8 cellular contexts compared by ENCODE assay signal in genomic region chr3:180679178-180680096, GRCh38. TPM values are rescaled to one million over a fixed set of nuclear protein-coding genes. Genes with fewer than 3 reads are reported as not detected.
DNase-seq lines count a peak whose midpoint lies in the region; ATAC-seq, FAIRE-seq and TF ChIP-seq lines count a peak whose summit lies in the region.

Gene CCDC39, minus strand, starts transcription at chr3:180679489. Its CDS starts 109 bp downstream, at chr3:180679380.

- H3K23me2 ChIP-seq in H1 (ENCODE audit: low read depth, low read length), result peaks cover 7% of the 10 kb centered on the region

- peak within 1 kb of the TSS; percentile 68 to 95 (median 87) for H3K4me3 ChIP-seq in H1 (ENCODE audit: extremely low read depth in 1 of 4, insufficient read depth in 2 of 4, low read depth in 3 of 4, low read length in 4 of 4)
- peak within 1 kb of the TSS; percentile 60 for H3K4me3 ChIP-seq in mesodermal cell (ENCODE audit: extremely low read depth, insufficient read depth, low read length, poor library complexity, severe bottlenecking)

- POLR2A ChIA-PET in activated CD8-positive, alpha-beta T cell treated with anti-CD3 and anti-CD28 coated beads for 36 hours (lab: Charles Lee), result interaction anchor here (1.1 to 2.1 kb wide), 2 partner anchors 77 to 229 kb away, joined by 3 to 11 read pairs; partner anchors contain the start of gene TTC14
- POLR2A ChIA-PET in H1 (lab: Charles Lee; ENCODE audit: partially characterized antibody), result interaction anchor here (1.8 to 1.9 kb wide), 2 partner anchors 29 to 77 kb away, joined by 4 to 6 read pairs; partner anchors contain the start of gene TTC14

- ATAC-seq in GM18868 (IDR thresholded peaks at IDR 0.05; ENCODE audit: unreplicated experiment) (peak; percentile 96), HG03108 (IDR thresholded peaks at IDR 0.05; ENCODE audit: unreplicated experiment) (peak; percentile 92)
- peak; percentile 91 for ATAC-seq in activated CD8-positive, alpha-beta T cell treated with anti-CD3 and anti-CD28 coated beads for 36 hours

- no peak within 1 kb of the TSS; the same call in 1 of the 2 replicates for H3K18ac ChIP-seq in H1 (ENCODE audit: extremely low read depth, low read length)

- H4K8ac ChIP-seq in H1 (ENCODE audit: extremely low read depth, insufficient read depth, low read length), result no peak within 1 kb of the TSS

- H2BK15ac ChIP-seq in H1 (ENCODE audit: low read length), result no peak within 1 kb of the TSS

- H3K36me3 Mint-ChIP-seq in activated CD8-positive, alpha-beta T cell treated with anti-CD3 and anti-CD28 coated beads for 36 hours (ENCODE audit: low read depth), result no peaks in the 10 kb centered on the region

- H3K36me3 ChIP-seq in H1 (ENCODE audit: control insufficient read depth in 2 of 4, insufficient read depth in 4 of 4, low read length in 3 of 4), result no peaks in the 10 kb centered on the region
- H3K36me3 ChIP-seq in mesodermal cell (ENCODE audit: control insufficient read depth, insufficient read depth, low read length), result no peaks in the 10 kb centered on the region

- no peak within 1 kb of the TSS for H2BK12ac ChIP-seq in H1 (ENCODE audit: low read depth, low read length)

- H2AFZ ChIP-seq in H1 (ENCODE audit: low read length), result peak within 1 kb of the TSS; percentile 93

- intact Hi-C loops in activated CD8-positive, alpha-beta T cell treated with anti-CD3 and anti-CD28 coated beads for 36 hours (cut with micrococcal nuclease), result no loop called here

- peak within 1 kb of the TSS in 3 of 4 experiments; percentile 34 to 51 (median 47); a peak in 5 of 7 replicates for H3K9ac ChIP-seq in H1 (replicated peaks in 1 of 4; ENCODE audit: extremely low read depth in 1 of 4, low read depth in 3 of 4, low read length in 3 of 4)

- H3K4me1 ChIP-seq in H1 (replicated peaks in 1 of 4; ENCODE audit: control insufficient read depth in 3 of 4, insufficient read depth in 4 of 4, low read length in 3 of 4) (no peaks in the 10 kb centered on the region; a peak in 1 of 7 replicates), mesodermal cell (ENCODE audit: control insufficient read depth, insufficient read depth, low read length, poor library complexity, severe bottlenecking) (no peaks in the 10 kb centered on the region)

- FAIRE-seq in H1 (lab: Jason Lieb, UNC), result peak; percentile 50

- no peak for TF ChIP-seq CTCF in activated CD8-positive, alpha-beta T cell treated with anti-CD3 and anti-CD28 coated beads for 36 hours (IDR thresholded peaks at IDR 0.05)
- peak in 2 of 3 experiments; percentile 3 to 6; a peak in 2 of 4 replicates for TF ChIP-seq CTCF in H1 (IDR thresholded peaks at IDR 0.05; ENCODE audit: control extremely low read depth in 1 of 3, insufficient read depth in 1 of 3, low read depth in 1 of 3, low read length in 3 of 3)

- H4K5ac ChIP-seq in H1 (ENCODE audit: insufficient read length, low read depth, low read length), result peak within 1 kb of the TSS; percentile 31

- no peaks in the 10 kb centered on the region for H3K79me2 ChIP-seq in H1 (ENCODE audit: control insufficient read depth in 1 of 2, insufficient read depth in 2 of 2, low read length in 2 of 2)

- no peak within 1 kb of the TSS for H3K4ac ChIP-seq in H1 (replicated peaks; ENCODE audit: insufficient read length, low read depth, low read length)

- H3K14ac ChIP-seq in H1 (ENCODE audit: insufficient read length), result no peak within 1 kb of the TSS

- in situ Hi-C loops in ACHN (cut with HindIII; ENCODE audit: low pct_ligation_motif_present, low pct_unique_long_range_greater_than_20kb, low sequenced_read_pairs), result no loop called here

- H3K4me2 ChIP-seq in H1 (ENCODE audit: insufficient read depth in 1 of 2, low read depth in 2 of 2, low read length in 2 of 2), result peak within 1 kb of the TSS; percentile 53 to 81

- H4K91ac ChIP-seq in H1 (replicated peaks; ENCODE audit: insufficient read length, low read length), result no peak within 1 kb of the TSS

- no peak within 1 kb of the TSS for H2AK5ac ChIP-seq in H1 (ENCODE audit: low read depth, low read length)

- peaks cover 51% of the 10 kb centered on the region for H3K27me3 Mint-ChIP-seq in activated CD8-positive, alpha-beta T cell treated with anti-CD3 and anti-CD28 coated beads for 36 hours

- no peaks in the 10 kb centered on the region for H3K27me3 ChIP-seq in H1 (replicated peaks in 1 of 4; ENCODE audit: control insufficient read depth in 3 of 4, extremely low read depth in 1 of 4, insufficient read depth in 3 of 4, low read length in 3 of 4)

- H3K9me3 ChIP-seq in H1 (ENCODE audit: insufficient read depth in 2 of 2, low read depth in 1 of 2, low read length in 1 of 2), result no peaks in the 10 kb centered on the region
- no peaks in the 10 kb centered on the region for H3K9me3 ChIP-seq in mesodermal cell (ENCODE audit: control insufficient read depth, low read length)

- peaks cover 15% of the 10 kb centered on the region for H3K4me1 Mint-ChIP-seq in activated CD8-positive, alpha-beta T cell treated with anti-CD3 and anti-CD28 coated beads for 36 hours (ENCODE audit: low read depth)

- H2BK120ac ChIP-seq in H1 (replicated peaks; ENCODE audit: low read depth, low read length), result no peak within 1 kb of the TSS

- no peak for TF ChIP-seq POLR2A in H1 (IDR thresholded peaks at IDR 0.05; ENCODE audit: control extremely low read depth in 1 of 2, low read depth in 2 of 2, low read length in 2 of 2)

- no peak within 1 kb of the TSS for H3K27ac Mint-ChIP-seq in activated CD8-positive, alpha-beta T cell treated with anti-CD3 and anti-CD28 coated beads for 36 hours

- no peak for TF ChIP-seq EP300 in H1 (IDR thresholded peaks at IDR 0.05; ENCODE audit: borderline replicate concordance in 1 of 2, low read depth in 2 of 2, low read length in 2 of 2)

- TF ChIP-seq RAD21 in H1 (IDR thresholded peaks at IDR 0.05 in 1 of 2, conservative IDR thresholded peaks at IDR 0.05 in 1 of 2; ENCODE audit: low read depth in 2 of 2, low read length in 2 of 2), result no peak

- CTCF ChIA-PET in activated CD8-positive, alpha-beta T cell treated with anti-CD3 and anti-CD28 coated beads for 36 hours (lab: Charles Lee), result interaction anchor here (0.7 to 1.4 kb wide), 5 partner anchors 22 to 750 kb away, joined by 3 to 4 read pairs (median 3); partner anchors contain the start of gene TTC14
- CTCF ChIA-PET in H1 (lab: Charles Lee; ENCODE audit: partially characterized antibody), result interaction anchor here (0.5 to 2.3 kb wide), 16 partner anchors 8 to 1870 kb away, joined by 3 to 13 read pairs (median 4); no protein-coding TSS in a partner anchor

- 1% methylated on average over 56 of the region's 56 CpGs; no CpG with 5 or more reads in 1 of the 2 experiments for WGBS in H1 (ENCODE audit: extremely low coverage in 1 of 2, insufficient coverage in 1 of 2, insufficient read length in 1 of 2, insufficient replicate concordance in 2 of 2, low coverage in 1 of 2, low lambda C conversion rate in 2 of 2, missing lambda C conversion rate in 1 of 2), 2 experiments
- WGBS in mesodermal cell (ENCODE audit: insufficient coverage in 2 of 2), 2 experiments, result 0% methylated on average over 38 to 49 of the region's 56 CpGs

- H2BK5ac ChIP-seq in H1 (ENCODE audit: low read depth, low read length), result no peak within 1 kb of the TSS

- no peak within 1 kb of the TSS for H3K23ac ChIP-seq in H1 (ENCODE audit: insufficient read length)

- no peaks in the 10 kb centered on the region for H3K79me1 ChIP-seq in H1 (ENCODE audit: low read depth, low read length)

- H4K20me1 ChIP-seq in H1 (replicated peaks in 1 of 2; ENCODE audit: control insufficient read depth in 1 of 2, insufficient read depth in 2 of 2, low read length in 2 of 2), result no peaks in the 10 kb centered on the region

- DNase-seq in ACHN (peak; percentile 61), NCI-H226 (peak; percentile 58), H1 (ENCODE audit: low read depth in 1 of 2, low spot score in 2 of 2) (peak; percentile 81 to 96)
- peak; percentile 75 for DNase-seq in activated CD8-positive, alpha-beta T cell treated with anti-CD3 and anti-CD28 coated beads for 36 hours
- DNase-seq in stimulated activated CD8-positive, alpha-beta memory T cell treated with anti-CD3 and anti-CD28 coated beads, Interleukin-15, amount 100 ng/mL, for 1 hour (ENCODE audit: low read depth), result peak; percentile 27

- no peaks in the 10 kb centered on the region for H3K9me3 Mint-ChIP-seq in activated CD8-positive, alpha-beta T cell treated with anti-CD3 and anti-CD28 coated beads for 36 hours

- H3K27ac ChIP-seq in H1 (ENCODE audit: low read depth, low read length) (no peak within 1 kb of the TSS), mesodermal cell (ENCODE audit: low read depth, low read length, severe bottlenecking) (no peak within 1 kb of the TSS)

- no peak within 1 kb of the TSS for H3K56ac ChIP-seq in H1 (replicated peaks; ENCODE audit: insufficient read length, low read depth, low read length)

- peak within 1 kb of the TSS; percentile 77 for H3K4me3 Mint-ChIP-seq in activated CD8-positive, alpha-beta T cell treated with anti-CD3 and anti-CD28 coated beads for 36 hours

- no peak within 1 kb of the TSS for H2BK20ac ChIP-seq in H1 (ENCODE audit: low read length)

TF ChIP-seq in H1, 55 proteins besides CTCF, POLR2A, EP300 and RAD21 (continues in another document):
- TF ChIP-seq KDM4A (IDR thresholded peaks at IDR 0.05; ENCODE audit: low read depth, low read length, severe bottlenecking), result peak; percentile 84
- no peak for TF ChIP-seq JUN (IDR thresholded peaks at IDR 0.05; ENCODE audit: low read depth, low read length)
- peak; percentile 86 for TF ChIP-seq ASH2L (IDR thresholded peaks at IDR 0.05; ENCODE audit: low read length)
- TF ChIP-seq CREB1 (IDR thresholded peaks at IDR 0.05), result peak; percentile 10; the same call in 1 of the 2 replicates
- TF ChIP-seq PHF8 (conservative IDR thresholded peaks at IDR 0.05; ENCODE audit: low read depth, low read length), result peak; percentile 24
- peak; percentile 83; the same call in 1 of the 2 replicates for TF ChIP-seq RBBP5 (IDR thresholded peaks at IDR 0.05; ENCODE audit: borderline replicate concordance, low read depth, low read length)
- TF ChIP-seq HDAC2 (IDR thresholded peaks at IDR 0.05; ENCODE audit: borderline replicate concordance in 1 of 2, low read depth in 2 of 2, low read length in 2 of 2), result peak in 1 of 2 experiments; percentile 96; a peak in 1 of 4 replicates
- TF ChIP-seq CHD1 (IDR thresholded peaks at IDR 0.05; ENCODE audit: low read depth, low read length), result no peak
- no peak for TF ChIP-seq MAFK (IDR thresholded peaks at IDR 0.05; ENCODE audit: low read depth, low read length)

RNA-seq across cellular contexts. Expression of gene CCDC39, which starts in this region (rescaled TPM):
- not detected for total RNA-seq in activated CD8-positive, alpha-beta T cell treated with anti-CD3 and anti-CD28 coated beads for 36 hours
- 0.34 and 0.80 TPM in 2 replicates for total RNA-seq in H1 (2021; fragmentation: NEBNext Ultra II Directional; extraction: Animal tissue kit (Norgen Biotek cat#: 25700))
- 0.12 and 0.24 TPM in 2 replicates for polyA plus RNA-seq in H1 (2011; rRNA removed)
- 0.37 TPM for polyA plus RNA-seq in H1 (2011; cell fraction: cytosol; rRNA removed)
- polyA plus RNA-seq in H1 (2011; cell fraction: nucleus; rRNA removed), result 0.16 TPM
- polyA plus RNA-seq in H1 (2012, experiment 1 of 2), result 0.23 to 0.95 TPM (median 0.59 TPM) in 4 replicates
- not detected for polyA plus RNA-seq in H1 (2012, experiment 2 of 2)
- 1.2 TPM for polyA plus RNA-seq in H1 (2013, experiment 1 of 2)
- 0.90 TPM for polyA plus RNA-seq in H1 (2013, experiment 2 of 2)
- 0.25 and 0.85 TPM in 2 replicates for polyA minus RNA-seq in H1 (2011; rRNA and poly(A)+ RNA removed)
- polyA minus RNA-seq in H1 (2011; cell fraction: cytosol; rRNA and poly(A)+ RNA removed), result 0.51 TPM
- polyA minus RNA-seq in H1 (2011; cell fraction: nucleus; rRNA and poly(A)+ RNA removed), result 0.20 TPM
- polyA plus RNA-seq in mesodermal cell (2013, experiment 1 of 2), result not detected
- 0.10 TPM for polyA plus RNA-seq in mesodermal cell (2013, experiment 2 of 2)

Comparison
In these comparisons a context has a peak if more than half of its experiments do, and no peak if none do; other contexts are left out.
1. Peak in DNase-seq and ATAC-seq in activated CD8-positive, alpha-beta T cell treated with anti-CD3 and anti-CD28 coated beads for 36 hours; RNA of the gene not detected or under 1 TPM.
2. DNase-seq: peak in every context shown above with its lines; median percentile 88 in H1; 75 in activated CD8-positive, alpha-beta T cell treated with anti-CD3 and anti-CD28 coated beads for 36 hours; 61 in ACHN; 58 in NCI-H226; 27 in stimulated activated CD8-positive, alpha-beta memory T cell treated with anti-CD3 and anti-CD28 coated beads, Interleukin-15, amount 100 ng/mL, for 1 hour.